In genomic region chr11:128732471-128733277, GRCh38 we compare ENCODE assay signal across 11 cellular contexts. TPM values are rescaled to one million over a fixed set of nuclear protein-coding genes. Genes with fewer than 3 reads are reported as not detected.
DNase-seq lines count a peak whose midpoint lies in the region; ATAC-seq, FAIRE-seq and TF ChIP-seq lines count a peak whose summit lies in the region.
"Had no signal": no experiment of that assay in that cellular context is flagged by ENCODE, and none has a peak within 500 bp of the region (broad histone marks: within the 10 kb centered on the region; RNA-seq: fewer than 3 reads in every experiment).

No MANE protein-coding gene starts in this region.

- H3K27me3 ChIP-seq in astrocyte (ENCODE audit: insufficient read depth, low read length): no peaks in the 10 kb centered on the region

- peaks cover 17% of the 10 kb centered on the region for H4K20me1 ChIP-seq in astrocyte (ENCODE audit: insufficient read depth, low read length)

- H3K27me3 Mint-ChIP-seq in astrocyte (ENCODE audit: low read depth, unreplicated experiment): no peaks in the 10 kb centered on the region

- peaks cover 33% of the 10 kb centered on the region for H3K4me1 Mint-ChIP-seq in astrocyte (ENCODE audit: low read depth, unreplicated experiment)

- no peak for FAIRE-seq in astrocyte (lab: Jason Lieb, UNC)

- no peak for TF ChIP-seq CTCF in astrocyte (IDR thresholded peaks at IDR 0.05; ENCODE audit: insufficient read depth, low read depth, low read length)

- H3K4me3 ChIP-seq in GM08714 (ENCODE audit: low read length) (peak overlapping the region; percentile 20; the same call in 1 of the 2 replicates), astrocyte (ENCODE audit: insufficient read depth, low read depth, low read length) (no peak overlapping the region)

- peak overlapping the region; percentile 24 for H3K9ac ChIP-seq in astrocyte (ENCODE audit: low read length)

- H3K27ac ChIP-seq in astrocyte (ENCODE audit: low read depth, low read length): peak overlapping the region; percentile 51

- peak overlapping the region; percentile 78 for H3K4me2 ChIP-seq in astrocyte (ENCODE audit: low read length)

- H3K4me1 ChIP-seq in astrocyte (ENCODE audit: insufficient read depth, low read length): peaks cover 13% of the 10 kb centered on the region

- no peaks in the 10 kb centered on the region for H3K36me3 ChIP-seq in astrocyte (ENCODE audit: insufficient read depth, low read length)

- H3K9me3 ChIP-seq in astrocyte (ENCODE audit: insufficient read depth, low read depth, low read length): no peaks in the 10 kb centered on the region

- no peak overlapping the region for H3K27ac Mint-ChIP-seq in astrocyte (ENCODE audit: unreplicated experiment)

- no peaks in the 10 kb centered on the region for H3K9me3 Mint-ChIP-seq in astrocyte (ENCODE audit: unreplicated experiment)

- DNase-seq in astrocyte (ENCODE audit: low read depth) (no peak), DMS153 (lab: John Stamatoyannopoulos, UW) (no peak), A172 (ENCODE audit: low spot score) (no peak), NCI-H774 (lab: John Stamatoyannopoulos, UW) (no peak), putamen (ENCODE audit: low spot score) (no peak)
- DNase-seq: activated CD4-positive, alpha-beta T cell treated with anti-CD3 and anti-CD28 coated beads for 48 hours; NK-92 treated with Interleukin-12 subunit alpha and Interleukin-12 subunit beta, amount 100 ng/mL, for 24 hours had no signal

- H3K4me3 Mint-ChIP-seq in astrocyte (ENCODE audit: unreplicated experiment): no peak overlapping the region

- peaks cover 4% of the 10 kb centered on the region for H3K36me3 Mint-ChIP-seq in astrocyte (ENCODE audit: low read depth, unreplicated experiment)

- peak; percentile 37 for ATAC-seq in GM19452 (IDR thresholded peaks at IDR 0.05; ENCODE audit: unreplicated experiment)
- ATAC-seq in HG03159 (IDR thresholded peaks at IDR 0.05; ENCODE audit: unreplicated experiment): peak; percentile 28
- ATAC-seq: sciatic nerve had no signal

- no peak overlapping the region for H2AFZ ChIP-seq in astrocyte (ENCODE audit: low read depth, low read length)

- H3K79me2 ChIP-seq in astrocyte (ENCODE audit: insufficient read depth, low read length): peaks cover 6% of the 10 kb centered on the region

RNA-seq across cellular contexts. Expression of gene FLI1, which starts 38.8 kb away (rescaled TPM):
- total RNA-seq in astrocyte: 15.0 and 15.6 TPM in 2 replicates
- 3.6 and 6.1 TPM in 2 replicates for total RNA-seq in A172 (2014; rRNA removed; shearing (Covaris generic))
